Comparison of ENCODE assay signal across 8 cellular contexts in the genomic region with DNA sequence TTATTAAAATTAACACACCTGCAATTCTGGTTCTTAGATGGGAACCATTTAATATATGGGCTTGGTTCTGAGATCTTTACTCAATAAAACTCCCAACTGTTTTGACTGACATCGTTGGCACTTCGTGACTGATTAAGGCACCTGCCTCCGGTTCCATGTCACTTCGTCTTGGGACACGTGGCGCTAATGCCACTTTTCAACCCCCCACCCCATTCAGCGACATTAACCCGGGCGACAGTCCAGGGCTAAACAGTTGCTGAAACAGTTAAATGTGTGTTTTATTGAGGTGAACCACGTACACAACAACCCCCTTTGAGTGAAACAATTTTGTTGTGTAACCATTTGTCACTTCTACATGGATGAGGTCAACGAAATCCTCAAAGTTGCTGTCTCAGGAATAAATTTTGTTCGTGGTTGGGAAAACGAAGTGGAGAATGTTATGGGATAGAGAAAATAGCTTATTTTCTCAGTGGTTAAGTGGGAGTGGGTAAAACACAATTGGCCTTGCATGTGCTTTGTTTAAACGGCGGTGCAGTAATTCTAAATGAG. TPM values are rescaled to one million over a fixed set of nuclear protein-coding genes. Genes with fewer than 3 reads are reported as not detected.
DNase-seq lines count a peak whose midpoint lies in the region; ATAC-seq and TF ChIP-seq lines count a peak whose summit lies in the region.

No MANE protein-coding gene starts in this region.

- in situ Hi-C loops in GM13977 (cut with MboI; ENCODE audit: low pct_unique_long_range_greater_than_20kb, low sequenced_read_pairs, unreplicated experiment): no loop called here

- H3K4me1 ChIP-seq in left lung (peaks cover 36 to 45% of the 10 kb centered on the region in 2 donors), thyroid gland (peaks cover 36 to 38% of the 10 kb centered on the region in 2 donors)

- H3K4me3 ChIP-seq in left lung (peak overlapping the region; percentile 50 to 66), thyroid gland (replicated peaks in 1 of 3) (peak overlapping the region in 2 of 3 donors; percentile 69 to 72)

- H3K27me3 ChIP-seq in left lung: no peaks in the 10 kb centered on the region
- no peaks in the 10 kb centered on the region for H3K27me3 ChIP-seq in thyroid gland

- intact Hi-C loops in left lung (cut with DNase I) (no loop called here), thyroid gland (cut with DNase I) (no loop called here)

- H3K27ac ChIP-seq in left lung: peak overlapping the region; percentile 99 to 100
- peak overlapping the region; percentile 98 to 99 (median 99) for H3K27ac ChIP-seq in thyroid gland

- H3K27ac Mint-ChIP-seq in activated CD8-positive, alpha-beta memory T cell treated with anti-CD3 and anti-CD28 coated beads, Interleukin-2, amount 10 ng/mL, durations not matched to agents 7 days and 5 days: peak overlapping the region; percentile 91
- peak overlapping the region; percentile 95 for H3K27ac Mint-ChIP-seq in activated naive CD8-positive, alpha-beta T cell treated with anti-CD3 and anti-CD28 coated beads, Interleukin-2, amount 50 U/mL, for 24 hours

- no peak for TF ChIP-seq POLR2A in thyroid gland (IDR thresholded peaks at IDR 0.05)

- peak; percentile 44 for DNase-seq in activated CD8-positive, alpha-beta memory T cell treated with anti-CD3 and anti-CD28 coated beads, Interleukin-2, amount 10 ng/mL, durations not matched to agents 7 days and 5 days
- DNase-seq in activated CD8-positive, alpha-beta memory T cell treated with anti-CD3 and anti-CD28 coated beads, Interleukin-2, amount 50 U/mL, for 4 hours: no peak
- no peak for DNase-seq in activated naive CD8-positive, alpha-beta T cell treated with anti-CD3 and anti-CD28 coated beads, Interleukin-2, amount 50 U/mL, for 24 hours
- no peak for DNase-seq in left lung
- DNase-seq in thyroid gland: peak in 1 of 2 donors; percentile 20
- no peak for DNase-seq in GM13977 (ENCODE audit: low spot score)
- DNase-seq in left lobe of liver (ENCODE audit: low spot score): no peak

- peaks cover 3% of the 10 kb centered on the region for H3K36me3 Mint-ChIP-seq in activated CD8-positive, alpha-beta memory T cell treated with anti-CD3 and anti-CD28 coated beads, Interleukin-2, amount 10 ng/mL, durations not matched to agents 7 days and 5 days
- no peaks in the 10 kb centered on the region for H3K36me3 Mint-ChIP-seq in activated naive CD8-positive, alpha-beta T cell treated with anti-CD3 and anti-CD28 coated beads, Interleukin-2, amount 50 U/mL, for 24 hours (ENCODE audit: low read depth)

- H3K36me3 ChIP-seq in left lung: no peaks in the 10 kb centered on the region
- no peaks in the 10 kb centered on the region for H3K36me3 ChIP-seq in thyroid gland

- H3K9me3 Mint-ChIP-seq in activated CD8-positive, alpha-beta memory T cell treated with anti-CD3 and anti-CD28 coated beads, Interleukin-2, amount 10 ng/mL, durations not matched to agents 7 days and 5 days (ENCODE audit: low read depth): no peaks in the 10 kb centered on the region
- H3K9me3 Mint-ChIP-seq in activated naive CD8-positive, alpha-beta T cell treated with anti-CD3 and anti-CD28 coated beads, Interleukin-2, amount 50 U/mL, for 24 hours: no peaks in the 10 kb centered on the region

- no peaks in the 10 kb centered on the region for H3K9me3 ChIP-seq in left lung
- no peaks in the 10 kb centered on the region for H3K9me3 ChIP-seq in thyroid gland

- 57 to 59% methylated on average over 15 of the region's 15 CpGs for WGBS in thyroid gland, 2 donors

- TF ChIP-seq CTCF in left lung (IDR thresholded peaks at IDR 0.05) (no peak), thyroid gland (IDR thresholded peaks at IDR 0.05) (no peak), GM13977 (IDR thresholded peaks at IDR 0.05; ENCODE audit: extremely low read depth, insufficient read depth, missing control alignments) (no peak)

- peak overlapping the region; percentile 80 for H3K4me3 Mint-ChIP-seq in activated CD8-positive, alpha-beta memory T cell treated with anti-CD3 and anti-CD28 coated beads, Interleukin-2, amount 10 ng/mL, durations not matched to agents 7 days and 5 days
- H3K4me3 Mint-ChIP-seq in activated naive CD8-positive, alpha-beta T cell treated with anti-CD3 and anti-CD28 coated beads, Interleukin-2, amount 50 U/mL, for 24 hours: peak overlapping the region; percentile 84

- ATAC-seq in activated CD8-positive, alpha-beta memory T cell treated with anti-CD3 and anti-CD28 coated beads, Interleukin-2, amount 10 ng/mL, durations not matched to agents 7 days and 5 days: no peak
- ATAC-seq in activated naive CD8-positive, alpha-beta T cell treated with anti-CD3 and anti-CD28 coated beads, Interleukin-2, amount 50 U/mL, for 24 hours: no peak
- no peak for ATAC-seq in left lung
- no peak for ATAC-seq in HG02610 (IDR thresholded peaks at IDR 0.05; ENCODE audit: unreplicated experiment)
- ATAC-seq in left lobe of liver: no peak

- H3K4me1 Mint-ChIP-seq in activated CD8-positive, alpha-beta memory T cell treated with anti-CD3 and anti-CD28 coated beads, Interleukin-2, amount 10 ng/mL, durations not matched to agents 7 days and 5 days: peaks cover 46% of the 10 kb centered on the region
- H3K4me1 Mint-ChIP-seq in activated naive CD8-positive, alpha-beta T cell treated with anti-CD3 and anti-CD28 coated beads, Interleukin-2, amount 50 U/mL, for 24 hours: peaks cover 51% of the 10 kb centered on the region

- H3K27me3 Mint-ChIP-seq in activated CD8-positive, alpha-beta memory T cell treated with anti-CD3 and anti-CD28 coated beads, Interleukin-2, amount 10 ng/mL, durations not matched to agents 7 days and 5 days: no peaks in the 10 kb centered on the region
- H3K27me3 Mint-ChIP-seq in activated naive CD8-positive, alpha-beta T cell treated with anti-CD3 and anti-CD28 coated beads, Interleukin-2, amount 50 U/mL, for 24 hours: no peaks in the 10 kb centered on the region

- CTCF ChIA-PET in activated CD8-positive, alpha-beta memory T cell treated with anti-CD3 and anti-CD28 coated beads, Interleukin-2, amount 10 ng/mL, durations not matched to agents 7 days and 5 days (lab: Charles Lee): interaction anchor here (1.4 kb wide), 1 partner anchor 10 kb away, joined by 6 read pairs; a partner anchor contains a TSS

RNA-seq across cellular contexts. Expression of a gene that starts 9.9 kb away (rescaled TPM):
- 100 to 1,000 TPM; 168 to 258 TPM for total RNA-seq in activated CD8-positive, alpha-beta memory T cell treated with anti-CD3 and anti-CD28 coated beads, Interleukin-2, amount 10 ng/mL, durations not matched to agents 7 days and 5 days
- total RNA-seq in left lung: 100 to 1,000 TPM; 209 to 270 TPM
- 100 to 1,000 TPM; 210 to 460 (median 314) TPM for total RNA-seq in thyroid gland
- 82.2 TPM for total RNA-seq in left lobe of liver
